ENCODE assay signal across 7 cellular contexts in genomic region chr11:65557280-65558001, GRCh38. TPM values are rescaled to one million over a fixed set of nuclear protein-coding genes. Genes with fewer than 3 reads are reported as not detected.
DNase-seq lines count a peak whose midpoint lies in the region; ATAC-seq, FAIRE-seq and TF ChIP-seq lines count a peak whose summit lies in the region.
"Had no signal": no experiment of that assay in that cellular context is flagged by ENCODE, and none has a peak within 500 bp of the region (broad histone marks: within the 10 kb centered on the region; RNA-seq: fewer than 3 reads in every experiment).

No MANE protein-coding gene starts in this region.

- POLR2A ChIA-PET in K562 (lab: Yijun Ruan, JAX) = interaction anchor here (0.6 to 1.7 kb wide), 6 partner anchors 27 to 296 kb away, joined by 3 to 9 read pairs (median 4); partner anchors contain the start of genes MALAT1 and POLA2

- H3K36me3 Mint-ChIP-seq in GM23338 (ENCODE audit: low read depth) = no peaks in the 10 kb centered on the region; the same call in 2 of the 3 replicates
- no peaks in the 10 kb centered on the region for H3K36me3 Mint-ChIP-seq in natural killer cell

- H3K4me2 ChIP-seq in GM23338 (peak overlapping the region; percentile 89), K562 (ENCODE audit: insufficient read depth, low read length) (no peak overlapping the region; the same call in 1 of the 2 replicates)

- TF ChIP-seq POLR2A in K562 (conservative IDR thresholded peaks at IDR 0.05) = no peak

- peaks cover 57% of the 10 kb centered on the region for H3K4me1 Mint-ChIP-seq in GM23338
- peaks cover 28 to 61% of the 10 kb centered on the region in 2 donors for H3K4me1 Mint-ChIP-seq in natural killer cell

- in situ Hi-C loops in K562 (cut with MboI) = no loop called here

- no peak for TF ChIP-seq EP300 in K562 (IDR thresholded peaks at IDR 0.05; ENCODE audit: low read length)

- no peak for TF ChIP-seq RAD21 in K562 (CRISPR knock-in tag; conservative IDR thresholded peaks at IDR 0.05 in 1 of 2, IDR thresholded peaks at IDR 0.05 in 1 of 2)

- H3K27me3 ChIP-seq in GM23338 (ENCODE audit: insufficient read depth) (peaks cover 58% of the 10 kb centered on the region), K562 (ENCODE audit: control insufficient read depth in 2 of 2, insufficient read depth in 2 of 2, low read length in 2 of 2) (no peaks in the 10 kb centered on the region)

- H3K4me3 ChIP-seq in GM23338 (peak overlapping the region; percentile 72), K562 (peak overlapping the region; percentile 41)

- FAIRE-seq in K562 (lab: Jason Lieb, UNC) = no peak

- H2AFZ ChIP-seq in GM23338 (no peak overlapping the region; the same call in 1 of the 2 replicates), K562 (ENCODE audit: low read depth, low read length) (peak overlapping the region; percentile 56)

- H3F3A ChIP-seq in GM23338 (replicated peaks; ENCODE audit: low read depth) = peaks cover 17% of the 10 kb centered on the region; the same call in 1 of the 2 replicates

- H3K27ac ChIP-seq in GM23338 (ENCODE audit: low read depth) (no peak overlapping the region), K562 (ENCODE audit: extremely low read depth, low read depth, low read length) (peak overlapping the region; percentile 68; the same call in 2 of the 3 replicates)
- H3K27ac ChIP-seq: neutrophil had no signal

- ATAC-seq in GM23338 (no peak), K562 (no peak), natural killer cell (peak in 2 of 3 donors; percentile 14 to 25), HG02885 (IDR thresholded peaks at IDR 0.05; ENCODE audit: poor library complexity, unreplicated experiment) (no peak), GM18502 (IDR thresholded peaks at IDR 0.05; ENCODE audit: poor library complexity, unreplicated experiment) (no peak)

- H3K9me3 Mint-ChIP-seq in GM23338 = no peaks in the 10 kb centered on the region
- H3K9me3 Mint-ChIP-seq in natural killer cell = no peaks in the 10 kb centered on the region

- TF ChIP-seq CTCF in GM23338 (conservative IDR thresholded peaks at IDR 0.05; ENCODE audit: low read depth in 2 of 2) = no peak
- TF ChIP-seq CTCF in K562 (IDR thresholded peaks at IDR 0.05 in 2 of 3, conservative IDR thresholded peaks at IDR 0.05 in 1 of 3; ENCODE audit: insufficient read depth in 2 of 3, low read depth in 1 of 3, low read length in 3 of 3) = no peak
- TF ChIP-seq CTCF in natural killer cell (IDR thresholded peaks at IDR 0.05) = no peak

- peaks cover 43% of the 10 kb centered on the region for H3K27me3 Mint-ChIP-seq in GM23338 (ENCODE audit: insufficient read depth, low read depth, poor library complexity)
- H3K27me3 Mint-ChIP-seq in natural killer cell (ENCODE audit: low read depth in 2 of 2) = no peaks in the 10 kb centered on the region

- H3K4me3 Mint-ChIP-seq in GM23338 (peak overlapping the region; percentile 75), natural killer cell (peak overlapping the region; percentile 91)

- H3K36me3 ChIP-seq in GM23338 (ENCODE audit: insufficient read depth) (no peaks in the 10 kb centered on the region), K562 (ENCODE audit: control insufficient read depth, insufficient read depth, low read length) (no peaks in the 10 kb centered on the region)
- H3K36me3 ChIP-seq: neutrophil had no signal

- WGBS in K562 (ENCODE audit: insufficient coverage, low coverage, missing lambda C conversion rate) = 47% methylated on average over 14 of the region's 47 CpGs

- H3K9ac ChIP-seq in K562 (ENCODE audit: insufficient read depth in 1 of 2, low read depth in 2 of 2, low read length in 2 of 2) = peak overlapping the region in 1 of 2 experiments; percentile 88; a peak in 1 of 4 replicates

- BruUV-seq in K562 (replicated peaks; lab: Mats Ljungman, UMichigan) = no TSS peak

- H3K27ac Mint-ChIP-seq in GM23338 = no peak overlapping the region
- peak overlapping the region; percentile 88 to 95 for H3K27ac Mint-ChIP-seq in natural killer cell

- H3K9me2 ChIP-seq in GM23338 (ENCODE audit: insufficient read depth) = no peaks in the 10 kb centered on the region

- H3K4me1 ChIP-seq in GM23338 (ENCODE audit: insufficient read depth) (peaks cover 47% of the 10 kb centered on the region), K562 (replicated peaks in 1 of 2; ENCODE audit: control insufficient read depth in 2 of 2, insufficient read depth in 2 of 2, low read length in 2 of 2) (peaks cover 62 to 84% of the 10 kb centered on the region in 2 experiments)

- H3K9me1 ChIP-seq in K562 (ENCODE audit: control insufficient read depth, insufficient read depth, low read length) = no peaks in the 10 kb centered on the region

- H3K79me2 ChIP-seq in GM23338 (replicated peaks; ENCODE audit: insufficient read depth) = no peaks in the 10 kb centered on the region
- H3K79me2 ChIP-seq in K562 (ENCODE audit: control insufficient read depth, insufficient read depth, low read length) = no peaks in the 10 kb centered on the region

- DNase-seq in GM23338 (ENCODE audit: low spot score) (no peak), K562 (ENCODE audit: extremely low read depth in 1 of 4, low spot score in 3 of 4) (peak in 2 of 4 experiments; percentile 63 to 65), natural killer cell (no peak), NCI-H1105 (lab: John Stamatoyannopoulos, UW) (no peak)

- CTCF ChIA-PET in K562 (lab: Yijun Ruan, JAX; ENCODE audit: low intra/inter-chr PET ratio) = no interaction called here

- H4K20me1 ChIP-seq in GM23338 (replicated peaks; ENCODE audit: insufficient read depth) = no peaks in the 10 kb centered on the region
- H4K20me1 ChIP-seq in K562 (replicated peaks; ENCODE audit: control insufficient read depth, insufficient read depth, low read length) = no peaks in the 10 kb centered on the region

- no peaks in the 10 kb centered on the region for H3K9me3 ChIP-seq in K562 (replicated peaks; ENCODE audit: control insufficient read depth, insufficient read depth, low read depth, low read length)
- H3K9me3 ChIP-seq: neutrophil had no signal

- intact Hi-C loops in K562 (cut with micrococcal nuclease) = no loop called here
- intact Hi-C loops in natural killer cell (cut with micrococcal nuclease) = no loop called here

RNA-seq across cellular contexts. Expression of gene LTBP3, which starts 0.7 kb away (rescaled TPM):
- total RNA-seq in GM23338 (2014; rRNA removed; shearing (Covaris generic)) = 29.2 and 29.8 TPM in 2 replicates
- polyA plus RNA-seq in GM23338 (2016; fragmentation: Nextera tagmentation; extraction: Ambion mirVana) (9.5 and 11.9 TPM in 2 replicates), K562 (2011; rRNA removed) (7.4 and 17.0 TPM in 2 replicates), K562 (2014; fragmentation: Illumina TruSeq; extraction: Trizol) (4.8 and 6.9 TPM in 2 replicates), K562 (2014; fragmentation: Nextera tagmentation; extraction: Ambion mirVana) (under 1 TPM; 0.06 to 0.14 TPM), K562 (2014; rRNA removed) (14.6 and 20.5 TPM in 2 replicates)
- 78.9 and 182 TPM in 2 replicates for total RNA-seq in K562 (2011; cell fraction: chromatin; rRNA removed; ENCODE audit: low replicate concordance)
- 71.7 and 81.2 TPM in 2 replicates for total RNA-seq in K562 (2011; cell fraction: nucleolus; rRNA removed)
- 77.2 and 120 TPM in 2 replicates for total RNA-seq in K562 (2011; cell fraction: nucleoplasm; rRNA removed)
- total RNA-seq in K562 (2014; rRNA removed) (15.0 and 19.3 TPM in 2 replicates), K562 (2014; rRNA removed; fragmentation: Illumina TruSeq; extraction: Trizol) (1.3 and 1.7 TPM in 2 replicates), K562 (2015; rRNA removed; fragmentation: Illumina TruSeq; extraction: Trizol) (3.8 and 4.4 TPM in 2 replicates), K562 (2021) (17.1 and 18.8 TPM in 2 replicates), natural killer cell (100 to 1,000 TPM; 121 to 155 (median 140) TPM)
- polyA plus RNA-seq in K562 (2011; cell fraction: cytosol; rRNA removed) = 13.4 and 20.3 TPM in 2 replicates
- polyA plus RNA-seq in K562 (2011; cell fraction: nucleus; rRNA removed) = 102 and 163 TPM in 2 replicates
- 19.2 and 25.7 TPM in 2 replicates for polyA plus RNA-seq in K562 (2012)
- 6.4 and 7.8 TPM in 2 replicates for polyA minus RNA-seq in K562 (2011; rRNA and poly(A)+ RNA removed)
- 7.6 and 12.6 TPM in 2 replicates for polyA minus RNA-seq in K562 (2011; cell fraction: cytosol; rRNA and poly(A)+ RNA removed)
- 18.2 and 23.1 TPM in 2 replicates for polyA minus RNA-seq in K562 (2011; cell fraction: nucleus; rRNA and poly(A)+ RNA removed)

RNA-seq across cellular contexts. Expression of gene ZNRD2, which starts 12.8 kb away (rescaled TPM):
- total RNA-seq in GM23338 (2014; rRNA removed; shearing (Covaris generic)) = 78.1 and 78.6 TPM in 2 replicates
- 140 and 148 TPM in 2 replicates for polyA plus RNA-seq in GM23338 (2016; fragmentation: Nextera tagmentation; extraction: Ambion mirVana)
- total RNA-seq in K562 (2011; cell fraction: chromatin; rRNA removed; ENCODE audit: low replicate concordance) = 16.9 and 90.0 TPM in 2 replicates
- 98.3 and 115 TPM in 2 replicates for total RNA-seq in K562 (2011; cell fraction: nucleolus; rRNA removed)
- 36.5 and 47.7 TPM in 2 replicates for total RNA-seq in K562 (2011; cell fraction: nucleoplasm; rRNA removed)
- 129 and 153 TPM in 2 replicates for total RNA-seq in K562 (2014; rRNA removed)
- 8.5 and 13.4 TPM in 2 replicates for total RNA-seq in K562 (2014; rRNA removed; fragmentation: Illumina TruSeq; extraction: Trizol)
- 60.4 and 61.8 TPM in 2 replicates for total RNA-seq in K562 (2015; rRNA removed; fragmentation: Illumina TruSeq; extraction: Trizol)
- total RNA-seq in K562 (2021) = 106 and 114 TPM in 2 replicates
- polyA plus RNA-seq in K562 (2011; rRNA removed) = 40.4 and 51.9 TPM in 2 replicates
- 70.6 and 201 TPM in 2 replicates for polyA plus RNA-seq in K562 (2011; cell fraction: cytosol; rRNA removed)
- 69.6 and 90.0 TPM in 2 replicates for polyA plus RNA-seq in K562 (2011; cell fraction: nucleus; rRNA removed)
- polyA plus RNA-seq in K562 (2012) = 75.0 and 123 TPM in 2 replicates
- polyA plus RNA-seq in K562 (2014; fragmentation: Illumina TruSeq; extraction: Trizol) = 16.6 and 77.3 TPM in 2 replicates
- 10 to 100 TPM; 35.6 to 66.3 TPM for polyA plus RNA-seq in K562 (2014; fragmentation: Nextera tagmentation; extraction: Ambion mirVana)
- polyA plus RNA-seq in K562 (2014; rRNA removed) = 123 and 130 TPM in 2 replicates
- polyA minus RNA-seq in K562 (2011; rRNA and poly(A)+ RNA removed) = 7.4 TPM in 2 replicates
- 22.4 and 23.0 TPM in 2 replicates for polyA minus RNA-seq in K562 (2011; cell fraction: cytosol; rRNA and poly(A)+ RNA removed)
- 61.0 and 62.0 TPM in 2 replicates for polyA minus RNA-seq in K562 (2011; cell fraction: nucleus; rRNA and poly(A)+ RNA removed)
- 10 to 100 TPM; 40.9 to 64.1 (median 60.0) TPM for total RNA-seq in natural killer cell

RNA-seq across cellular contexts. Expression of gene FAM89B, which starts 14.9 kb away (rescaled TPM):
- 16.0 and 18.2 TPM in 2 replicates for total RNA-seq in GM23338 (2014; rRNA removed; shearing (Covaris generic))
- polyA plus RNA-seq in GM23338 (2016; fragmentation: Nextera tagmentation; extraction: Ambion mirVana) = 13.0 and 13.9 TPM in 2 replicates
- total RNA-seq in K562 (2011; cell fraction: chromatin; rRNA removed; ENCODE audit: low replicate concordance) = 6.1 and 32.6 TPM in 2 replicates
- total RNA-seq in K562 (2011; cell fraction: nucleolus; rRNA removed) = 30.5 and 31.9 TPM in 2 replicates
- 14.4 and 16.7 TPM in 2 replicates for total RNA-seq in K562 (2011; cell fraction: nucleoplasm; rRNA removed)
- total RNA-seq in K562 (2014; rRNA removed) = 26.1 and 36.0 TPM in 2 replicates
- total RNA-seq in K562 (2014; rRNA removed; fragmentation: Illumina TruSeq; extraction: Trizol) = 3.2 and 4.2 TPM in 2 replicates
- total RNA-seq in K562 (2015; rRNA removed; fragmentation: Illumina TruSeq; extraction: Trizol) = 12.3 and 12.6 TPM in 2 replicates
- total RNA-seq in K562 (2021) = 24.2 and 26.9 TPM in 2 replicates
- 9.7 and 12.3 TPM in 2 replicates for polyA plus RNA-seq in K562 (2011; rRNA removed)
- polyA plus RNA-seq in K562 (2011; cell fraction: cytosol; rRNA removed) = 21.6 and 65.1 TPM in 2 replicates
- polyA plus RNA-seq in K562 (2011; cell fraction: nucleus; rRNA removed) = 29.6 and 55.3 TPM in 2 replicates
- polyA plus RNA-seq in K562 (2012) = 17.8 and 26.2 TPM in 2 replicates
- polyA plus RNA-seq in K562 (2014; fragmentation: Illumina TruSeq; extraction: Trizol) = 11.9 and 21.9 TPM in 2 replicates
- under 1 TPM; 0.32 to 0.83 TPM for polyA plus RNA-seq in K562 (2014; fragmentation: Nextera tagmentation; extraction: Ambion mirVana)
- 27.6 and 33.4 TPM in 2 replicates for polyA plus RNA-seq in K562 (2014; rRNA removed)
- 2.2 and 3.2 TPM in 2 replicates for polyA minus RNA-seq in K562 (2011; rRNA and poly(A)+ RNA removed)
- 7.2 and 7.9 TPM in 2 replicates for polyA minus RNA-seq in K562 (2011; cell fraction: cytosol; rRNA and poly(A)+ RNA removed)
- polyA minus RNA-seq in K562 (2011; cell fraction: nucleus; rRNA and poly(A)+ RNA removed) = 22.2 and 25.9 TPM in 2 replicates
- 10 to 100 TPM; 41.4 to 52.4 (median 44.6) TPM for total RNA-seq in natural killer cell

RNA-seq across cellular contexts. Expression of gene EHBP1L1, which starts 18.4 kb away (rescaled TPM):
- total RNA-seq in GM23338 (2014; rRNA removed; shearing (Covaris generic)) = 10.9 and 12.6 TPM in 2 replicates
- 1.4 and 2.9 TPM in 2 replicates for polyA plus RNA-seq in GM23338 (2016; fragmentation: Nextera tagmentation; extraction: Ambion mirVana)
- total RNA-seq in K562 (2011; cell fraction: chromatin; rRNA removed; ENCODE audit: low replicate concordance) = 131 and 234 TPM in 2 replicates
- 106 and 109 TPM in 2 replicates for total RNA-seq in K562 (2011; cell fraction: nucleolus; rRNA removed)
- total RNA-seq in K562 (2011; cell fraction: nucleoplasm; rRNA removed) = 106 and 124 TPM in 2 replicates
- total RNA-seq in K562 (2014; rRNA removed) = 80.6 and 98.7 TPM in 2 replicates
- total RNA-seq in K562 (2014; rRNA removed; fragmentation: Illumina TruSeq; extraction: Trizol) = 24.2 and 28.8 TPM in 2 replicates
- total RNA-seq in K562 (2015; rRNA removed; fragmentation: Illumina TruSeq; extraction: Trizol) = 26.3 and 29.2 TPM in 2 replicates
- total RNA-seq in K562 (2021) = 60.9 and 87.1 TPM in 2 replicates
- polyA plus RNA-seq in K562 (2011; rRNA removed) = 19.2 and 29.8 TPM in 2 replicates
- 22.0 and 75.3 TPM in 2 replicates for polyA plus RNA-seq in K562 (2011; cell fraction: cytosol; rRNA removed)
- polyA plus RNA-seq in K562 (2011; cell fraction: nucleus; rRNA removed) = 63.0 and 156 TPM in 2 replicates
- polyA plus RNA-seq in K562 (2012) = 47.0 and 62.8 TPM in 2 replicates
- polyA plus RNA-seq in K562 (2014; fragmentation: Illumina TruSeq; extraction: Trizol) = 36.9 and 50.9 TPM in 2 replicates
- under 1 TPM; 0.03 to 0.38 TPM for polyA plus RNA-seq in K562 (2014; fragmentation: Nextera tagmentation; extraction: Ambion mirVana)
- 56.4 and 61.3 TPM in 2 replicates for polyA plus RNA-seq in K562 (2014; rRNA removed)
- 15.6 and 21.1 TPM in 2 replicates for polyA minus RNA-seq in K562 (2011; rRNA and poly(A)+ RNA removed)
- polyA minus RNA-seq in K562 (2011; cell fraction: cytosol; rRNA and poly(A)+ RNA removed) = 50.6 and 59.1 TPM in 2 replicates
- 17.2 and 21.5 TPM in 2 replicates for polyA minus RNA-seq in K562 (2011; cell fraction: nucleus; rRNA and poly(A)+ RNA removed)
- 100 to 1,000 TPM; 129 to 137 (median 135) TPM for total RNA-seq in natural killer cell

RNA-seq across cellular contexts. Expression of gene SCYL1, which starts 32.6 kb away (rescaled TPM):
- total RNA-seq in GM23338 (2014; rRNA removed; shearing (Covaris generic)) = 55.1 and 66.1 TPM in 2 replicates
- 52.7 and 61.7 TPM in 2 replicates for polyA plus RNA-seq in GM23338 (2016; fragmentation: Nextera tagmentation; extraction: Ambion mirVana)
- 59.7 and 207 TPM in 2 replicates for total RNA-seq in K562 (2011; cell fraction: chromatin; rRNA removed; ENCODE audit: low replicate concordance)
- total RNA-seq in K562 (2011; cell fraction: nucleolus; rRNA removed) = 125 and 130 TPM in 2 replicates
- total RNA-seq in K562 (2011; cell fraction: nucleoplasm; rRNA removed) = 91.0 and 98.2 TPM in 2 replicates
- 145 and 156 TPM in 2 replicates for total RNA-seq in K562 (2014; rRNA removed)
- total RNA-seq in K562 (2014; rRNA removed; fragmentation: Illumina TruSeq; extraction: Trizol) = 14.2 and 20.2 TPM in 2 replicates
- 57.6 and 59.0 TPM in 2 replicates for total RNA-seq in K562 (2015; rRNA removed; fragmentation: Illumina TruSeq; extraction: Trizol)
- 113 and 115 TPM in 2 replicates for total RNA-seq in K562 (2021)
- polyA plus RNA-seq in K562 (2011; rRNA removed) = 55.0 and 79.2 TPM in 2 replicates
- polyA plus RNA-seq in K562 (2011; cell fraction: cytosol; rRNA removed) = 121 and 188 TPM in 2 replicates
- polyA plus RNA-seq in K562 (2011; cell fraction: nucleus; rRNA removed) = 124 and 172 TPM in 2 replicates
- polyA plus RNA-seq in K562 (2012) = 54.7 and 95.3 TPM in 2 replicates
- polyA plus RNA-seq in K562 (2014; fragmentation: Illumina TruSeq; extraction: Trizol) = 76.1 and 81.3 TPM in 2 replicates
- polyA plus RNA-seq in K562 (2014; fragmentation: Nextera tagmentation; extraction: Ambion mirVana) = 1 to 10 TPM; 1.9 to 4.7 TPM
- 96.0 and 104 TPM in 2 replicates for polyA plus RNA-seq in K562 (2014; rRNA removed)
- polyA minus RNA-seq in K562 (2011; rRNA and poly(A)+ RNA removed) = 27.0 and 42.0 TPM in 2 replicates
- polyA minus RNA-seq in K562 (2011; cell fraction: cytosol; rRNA and poly(A)+ RNA removed) = 62.5 and 74.3 TPM in 2 replicates
- polyA minus RNA-seq in K562 (2011; cell fraction: nucleus; rRNA and poly(A)+ RNA removed) = 31.2 and 38.2 TPM in 2 replicates
- 10 to 100 TPM; 61.7 to 79.9 (median 71.3) TPM for total RNA-seq in natural killer cell

Comparison
In these comparisons a context has a peak if more than half of its experiments do, and no peak if none do; other contexts are left out.
1. ATAC-seq: peak in natural killer cell (2 of 3); none in GM23338 (single experiment), K562 (single experiment), HG02885 (single experiment) and GM18502 (single experiment).